Comparison of ENCODE assay signal across 10 cellular contexts in the genomic region with DNA sequence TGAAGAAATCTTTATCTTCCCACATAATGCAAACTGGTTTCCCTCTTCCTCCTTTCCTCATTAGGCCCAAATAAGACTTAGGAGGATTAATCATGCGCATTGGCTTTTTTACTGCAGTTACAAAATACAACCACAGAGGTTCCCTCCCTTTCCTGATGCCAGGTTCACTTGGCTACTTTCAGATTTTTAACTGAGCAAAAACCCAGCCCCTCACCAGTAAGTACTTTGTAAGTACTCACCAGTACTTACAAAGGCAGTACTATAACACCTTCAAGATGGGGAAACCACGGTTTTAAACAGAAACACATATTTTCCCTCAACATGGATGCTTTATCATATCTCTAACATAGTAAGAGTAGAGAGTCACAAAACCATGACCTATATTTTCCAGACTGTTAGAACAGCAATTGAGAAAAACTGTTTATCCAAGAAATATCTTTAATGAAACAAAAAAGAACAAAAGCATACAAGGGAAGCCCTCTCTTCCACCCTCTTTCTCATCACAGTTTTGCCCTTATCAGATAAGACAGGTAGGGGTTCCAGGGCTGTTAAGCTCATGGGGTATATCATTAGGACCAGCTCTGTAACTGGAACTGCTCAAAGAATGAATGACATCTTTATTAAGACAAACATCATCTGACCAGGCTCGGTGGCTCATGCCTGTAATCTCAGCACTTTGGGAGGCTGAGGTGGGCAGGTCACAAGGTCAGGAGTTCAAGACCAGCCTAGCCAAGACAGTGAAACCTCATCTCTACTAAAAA. TPM values are rescaled to one million over a fixed set of nuclear protein-coding genes. Genes with fewer than 3 reads are reported as not detected.
DNase-seq lines count a peak whose midpoint lies in the region; ATAC-seq, FAIRE-seq and TF ChIP-seq lines count a peak whose summit lies in the region.
"Had no signal": no experiment of that assay in that cellular context is flagged by ENCODE, and none has a peak within 500 bp of the region (broad histone marks: within the 10 kb centered on the region; RNA-seq: fewer than 3 reads in every experiment).

No MANE protein-coding gene starts in this region.

- H3K4me3 ChIP-seq in left lung (no peak overlapping the region), kidney (ENCODE audit: low read length in 2 of 2) (no peak overlapping the region)

- TF ChIP-seq CTCF in CD14-positive monocyte (IDR thresholded peaks at IDR 0.05) (peak; percentile 17), left lung (IDR thresholded peaks at IDR 0.05) (no peak), kidney (IDR thresholded peaks at IDR 0.05; ENCODE audit: borderline replicate concordance, extremely low read depth, insufficient read depth) (no peak)

- peaks cover 0 to 4% (median 1%) of the 10 kb centered on the region in 3 donors for H3K27me3 Mint-ChIP-seq in CD14-positive monocyte (ENCODE audit: low read depth in 3 of 3)
- H3K27me3 Mint-ChIP-seq in activated CD4-positive, alpha-beta memory T cell treated with anti-CD3 and anti-CD28 coated beads for 36 hours = no peaks in the 10 kb centered on the region

- intact Hi-C loops in CD14-positive monocyte (cut with micrococcal nuclease) (loop anchor here in 1 of 2 donors (5.0 kb wide), 1 partner anchor 36 kb away; no protein-coding TSS in a partner anchor), left lung (cut with DNase I) (no loop called here), kidney (cut with DNase I) (no loop called here)
- intact Hi-C loops in activated CD4-positive, alpha-beta memory T cell treated with anti-CD3 and anti-CD28 coated beads for 36 hours (cut with micrococcal nuclease) = loop anchor here (1.0 to 2.0 kb wide), 5 partner anchors 8 to 57 kb away; no protein-coding TSS in a partner anchor

- POLR2A ChIA-PET in activated CD4-positive, alpha-beta memory T cell treated with anti-CD3 and anti-CD28 coated beads for 36 hours (lab: Charles Lee) = interaction anchor here (0.6 to 3.1 kb wide), 8 partner anchors 9 to 145 kb away, joined by 3 to 39 read pairs (median 3); a partner anchor contains a TSS

- H3K4me1 ChIP-seq in left lung = peaks cover 28 to 38% of the 10 kb centered on the region in 2 donors
- H3K4me1 ChIP-seq in kidney (ENCODE audit: control insufficient read depth in 1 of 2, insufficient read depth in 1 of 2, low read depth in 1 of 2, low read length in 2 of 2) = peaks cover 12 to 20% of the 10 kb centered on the region in 2 donors

- H3K4me3 Mint-ChIP-seq in CD14-positive monocyte = peak overlapping the region in 1 of 2 donors; percentile 39
- peak overlapping the region; percentile 70 for H3K4me3 Mint-ChIP-seq in activated CD4-positive, alpha-beta memory T cell treated with anti-CD3 and anti-CD28 coated beads for 36 hours

- peak overlapping the region in 1 of 2 donors; percentile 13 for H3K27ac ChIP-seq in left lung
- no peak overlapping the region for H3K27ac ChIP-seq in kidney (ENCODE audit: low read depth in 2 of 2, low read length in 2 of 2)

- peak; percentile 25 for ATAC-seq in HG02885 (IDR thresholded peaks at IDR 0.05; ENCODE audit: poor library complexity, unreplicated experiment)
- ATAC-seq in left lung = peak; percentile 62
- ATAC-seq in HG03439 (IDR thresholded peaks at IDR 0.05; ENCODE audit: unreplicated experiment) = no peak

- H3K9me3 ChIP-seq in left lung (no peaks in the 10 kb centered on the region), kidney (ENCODE audit: control insufficient read depth in 1 of 2, low read length in 2 of 2) (no peaks in the 10 kb centered on the region)

- CTCF ChIA-PET in activated CD4-positive, alpha-beta memory T cell treated with anti-CD3 and anti-CD28 coated beads for 36 hours (lab: Charles Lee) = interaction anchor here (1.0 to 1.3 kb wide), 4 partner anchors 11 to 19 kb away, joined by 3 read pairs; no protein-coding TSS in a partner anchor

- H3K27me3 ChIP-seq in left lung = no peaks in the 10 kb centered on the region

- H3K36me3 Mint-ChIP-seq in CD14-positive monocyte = peaks cover 5 to 6% of the 10 kb centered on the region in 2 donors
- H3K36me3 Mint-ChIP-seq in activated CD4-positive, alpha-beta memory T cell treated with anti-CD3 and anti-CD28 coated beads for 36 hours = peaks cover 11% of the 10 kb centered on the region

- DNase-seq in CD14-positive monocyte (ENCODE audit: low spot score) (no peak), left lung (no peak), NCI-H1092 treated with DMSO at 0.1 percent for 48 hours (lab: John Stamatoyannopoulos, UW) (no peak), kidney (no peak)
- DNase-seq in activated CD4-positive, alpha-beta memory T cell treated with anti-CD3 and anti-CD28 coated beads for 36 hours = peak; percentile 43
- DNase-seq in effector CD4-positive, alpha-beta T cell = no peak
- DNase-seq: NCI-H2081 treated with DMSO at 0.1 percent for 48 hours, right cardiac atrium had no signal

- no peak for FAIRE-seq in kidney (lab: Jason Lieb, UNC)

- peak overlapping the region; percentile 30 to 80 (median 50) for H3K27ac Mint-ChIP-seq in CD14-positive monocyte
- peak overlapping the region; percentile 89 for H3K27ac Mint-ChIP-seq in activated CD4-positive, alpha-beta memory T cell treated with anti-CD3 and anti-CD28 coated beads for 36 hours

- H3K9me3 Mint-ChIP-seq in CD14-positive monocyte = peaks cover 0 to 6% (median 1%) of the 10 kb centered on the region in 7 donors
- H3K9me3 Mint-ChIP-seq in activated CD4-positive, alpha-beta memory T cell treated with anti-CD3 and anti-CD28 coated beads for 36 hours = peaks cover 2% of the 10 kb centered on the region

- H3K36me3 ChIP-seq in left lung (no peaks in the 10 kb centered on the region), kidney (ENCODE audit: control insufficient read depth in 1 of 2, insufficient read depth in 2 of 2, low read length in 2 of 2) (no peaks in the 10 kb centered on the region)

- peaks cover 56% of the 10 kb centered on the region for H3K4me1 Mint-ChIP-seq in CD14-positive monocyte
- H3K4me1 Mint-ChIP-seq in activated CD4-positive, alpha-beta memory T cell treated with anti-CD3 and anti-CD28 coated beads for 36 hours (ENCODE audit: low read depth) = peaks cover 90% of the 10 kb centered on the region

- H3K9ac ChIP-seq in kidney (ENCODE audit: low read length in 2 of 2) = no peak overlapping the region

RNA-seq across cellular contexts. Expression of a gene that starts 12.7 kb away (rescaled TPM):
- 10 to 100 TPM in 1 of 2 donors, 1 to 10 TPM in 1; 3.1 to 11.3 TPM for polyA plus RNA-seq in CD14-positive monocyte
- 10 to 100 TPM; 34.2 to 34.5 TPM for total RNA-seq in activated CD4-positive, alpha-beta memory T cell treated with anti-CD3 and anti-CD28 coated beads for 36 hours
- 10 to 100 TPM; 19.3 to 24.0 TPM for total RNA-seq in left lung
- 54.6 TPM for total RNA-seq in kidney
- 8.6 TPM for polyA plus RNA-seq in kidney (ENCODE audit: insufficient read depth, low read depth, low replicate concordance)
